In the genomic region with DNA sequence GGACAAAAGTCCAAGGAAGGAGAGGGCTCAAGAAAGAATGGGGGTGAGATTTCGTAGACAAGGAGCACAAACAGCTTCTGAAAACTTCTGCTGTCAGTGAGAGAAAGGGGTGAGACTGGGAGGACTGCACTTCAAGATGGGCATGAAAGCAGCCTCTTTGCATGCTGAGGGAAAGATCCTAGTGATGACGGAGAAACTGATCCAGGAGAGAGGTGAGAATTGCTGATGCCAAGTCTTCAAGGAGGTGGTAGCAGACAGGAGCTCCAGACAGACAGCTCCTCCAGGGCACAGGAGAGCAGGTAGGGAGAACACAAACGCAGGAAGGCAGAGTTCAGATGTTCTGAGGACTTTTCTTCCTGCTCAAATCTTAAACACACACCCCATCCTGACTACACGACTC, we compare ENCODE assay signal across 8 cellular contexts.
"Had no signal": no experiment of that assay in that cellular context is flagged by ENCODE, and none has a peak within 500 bp of the region (broad histone marks: within the 10 kb centered on the region; RNA-seq: fewer than 3 reads in every experiment).

No MANE protein-coding gene starts in this region.

- H3K27ac ChIP-seq: HL-60 had no signal

- ATAC-seq: GM23338, K562 had no signal

- H3K4me2 ChIP-seq: GM23338 had no signal

- H2AFZ ChIP-seq: GM23338 had no signal

- H3K4me3 ChIP-seq: GM23338, K562 had no signal

- DNase-seq: H9, HCEC 1CT, HFFc6, IMR-90, KG1 had no signal
